Comparison of ENCODE assay signal across 15 cellular contexts in the genomic region with DNA sequence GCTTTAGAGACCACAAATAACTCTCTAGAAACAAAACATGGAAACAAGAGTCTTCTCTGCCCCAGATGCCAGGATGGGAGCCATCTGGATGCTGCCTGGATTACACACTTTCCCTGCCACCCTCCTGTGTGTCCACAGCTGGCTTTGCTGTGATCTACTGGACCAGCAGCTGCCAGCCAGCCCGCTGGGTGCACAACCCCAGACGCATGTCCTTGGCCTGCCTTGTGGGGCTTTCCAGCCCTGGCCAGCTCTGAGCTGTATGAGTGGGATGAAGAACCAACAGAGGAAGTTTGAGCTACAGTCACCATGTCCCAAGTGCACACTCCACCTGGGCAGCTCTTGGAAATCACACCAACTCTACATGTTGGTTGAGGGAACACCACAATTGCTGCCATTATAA.
"Had no signal": no experiment of that assay in that cellular context is flagged by ENCODE, and none has a peak within 500 bp of the region (broad histone marks: within the 10 kb centered on the region; RNA-seq: fewer than 3 reads in every experiment).

No MANE protein-coding gene starts in this region.

- H3K36me3 ChIP-seq: heart left ventricle, suprapubic skin, thyroid gland, uterus had no signal

- H3K27me3 ChIP-seq: thyroid gland, uterus had no signal

- H3K4me1 ChIP-seq: heart left ventricle, suprapubic skin, uterus had no signal

- H3K36me3 Mint-ChIP-seq: naive thymus-derived CD8-positive, alpha-beta T cell; type B pancreatic cell had no signal

- DNase-seq: effector memory CD4-positive, alpha-beta T cell; heart left ventricle; hippocampal formation; kidney glomerular epithelial cell; naive thymus-derived CD8-positive, alpha-beta T cell; stimulated activated CD4-positive, alpha-beta T cell treated with anti-CD3 and anti-CD28 coated beads, Interleukin-2, amount 100 ng/mL, for 24 hours; stimulated activated CD4-positive, alpha-beta T cell treated with anti-CD3 and anti-CD28 coated beads, Interleukin-4, amount 100 ng/mL, for 4 hours; stimulated activated naive CD4-positive, alpha-beta T cell treated with Interleukin-2 at 50 U/mL for 16 hours; thyroid gland; uterus had no signal

- ATAC-seq: esophagus mucosa; heart left ventricle; naive thymus-derived CD8-positive, alpha-beta T cell; sciatic nerve had no signal

- H3K4me3 ChIP-seq: heart left ventricle, skin epidermis, suprapubic skin, thyroid gland, uterus had no signal

- H3K27ac ChIP-seq: heart left ventricle, skin epidermis, suprapubic skin, thyroid gland, uterus had no signal

- H3K4me3 Mint-ChIP-seq: type B pancreatic cell had no signal

- H3K9me3 Mint-ChIP-seq: naive thymus-derived CD8-positive, alpha-beta T cell; type B pancreatic cell had no signal

- H3K9me3 ChIP-seq: heart left ventricle, suprapubic skin, thyroid gland, uterus had no signal

- H3K27ac Mint-ChIP-seq: type B pancreatic cell had no signal
